22 cellular contexts compared by ENCODE assay signal in the genomic region with DNA sequence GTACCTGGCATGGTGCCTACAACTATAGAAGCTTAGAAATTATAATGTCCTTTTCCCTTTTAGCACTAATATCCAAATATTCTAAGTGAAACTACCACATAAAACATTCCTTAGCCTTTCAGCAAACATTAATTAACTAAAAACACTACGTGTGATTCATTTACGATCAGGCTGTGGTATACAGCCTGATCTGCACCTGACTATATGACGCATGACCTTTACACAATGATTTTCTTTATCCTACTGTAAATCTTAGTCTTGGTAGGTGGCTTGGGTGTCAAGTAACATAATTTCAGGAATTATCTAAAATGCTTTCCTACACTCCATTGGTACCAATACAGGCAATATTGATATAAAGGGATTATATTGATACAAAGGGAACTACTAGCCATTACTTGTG.
A peak's percentile ranks its signal among the peaks of the same experiment; 100 is the strongest.
DNase-seq lines count a peak whose midpoint lies in the region; ATAC-seq and TF ChIP-seq lines count a peak whose summit lies in the region.
"Had no signal": no experiment of that assay in that cellular context is flagged by ENCODE, and none has a peak within 500 bp of the region (broad histone marks: within the 10 kb centered on the region; RNA-seq: fewer than 3 reads in every experiment).

No MANE protein-coding gene starts in this region.

- no peak for TF ChIP-seq CTCF in Caco-2 (IDR thresholded peaks at IDR 0.05; ENCODE audit: insufficient read depth in 1 of 2, low read depth in 1 of 2, low read length in 1 of 2, severe bottlenecking in 1 of 2, unreplicated experiment in 1 of 2)

- H3K9me3 Mint-ChIP-seq in Caco-2 (ENCODE audit: unreplicated experiment) = no peaks in the 10 kb centered on the region
- peaks cover 4% of the 10 kb centered on the region for H3K9me3 Mint-ChIP-seq in activated T-helper 17 cell treated with anti-CD3 and anti-CD28 coated beads, Interleukin-2, amount 50 U/mL, for 72 hours

- CTCF ChIA-PET in Caco-2 (lab: Charles Lee) = no interaction called here

- H3K4me1 ChIP-seq in Caco-2 = no peaks in the 10 kb centered on the region
- H3K4me1 ChIP-seq: A549; BE2C; BLaER1 treated with 17β-estradiol and CSF1 and Interleukin-3, amounts not matched to agents 10 nM and 100 nM; HAP-1 had no signal

- BruUV-seq in Caco-2 (replicated peaks; lab: Mats Ljungman, UMichigan) = no TSS peak

- no peak overlapping the region for H3K4me3 ChIP-seq in Caco-2 (ENCODE audit: low read depth, low read length)
- H3K4me3 ChIP-seq: A549; BLaER1 treated with 17β-estradiol and CSF1 and Interleukin-3, amounts not matched to agents 10 nM and 100 nM; HAP-1 had no signal

- no peaks in the 10 kb centered on the region for H3K9me3 ChIP-seq in Caco-2
- H3K9me3 ChIP-seq: A549; BE2C; BLaER1 treated with 17β-estradiol and CSF1 and Interleukin-3, amounts not matched to agents 10 nM and 100 nM; HAP-1 had no signal

- H3K4me3 Mint-ChIP-seq in Caco-2 (ENCODE audit: unreplicated experiment) = no peak overlapping the region
- no peak overlapping the region for H3K4me3 Mint-ChIP-seq in activated T-helper 17 cell treated with anti-CD3 and anti-CD28 coated beads, Interleukin-2, amount 50 U/mL, for 72 hours
- H3K4me3 Mint-ChIP-seq: CD14-positive monocyte; CD4-positive, alpha-beta T cell; CD8-positive, alpha-beta memory T cell; HFFc6 had no signal

- H3K36me3 Mint-ChIP-seq in Caco-2 (ENCODE audit: insufficient read depth, unreplicated experiment) = no peaks in the 10 kb centered on the region
- H3K36me3 Mint-ChIP-seq in activated T-helper 17 cell treated with anti-CD3 and anti-CD28 coated beads, Interleukin-2, amount 50 U/mL, for 72 hours (ENCODE audit: low read depth) = no peaks in the 10 kb centered on the region
- H3K36me3 Mint-ChIP-seq: CD14-positive monocyte; CD8-positive, alpha-beta memory T cell had no signal

- no peaks in the 10 kb centered on the region for H3K4me1 Mint-ChIP-seq in Caco-2 (ENCODE audit: low read depth, unreplicated experiment)
- no peaks in the 10 kb centered on the region for H3K4me1 Mint-ChIP-seq in activated T-helper 17 cell treated with anti-CD3 and anti-CD28 coated beads, Interleukin-2, amount 50 U/mL, for 72 hours
- H3K4me1 Mint-ChIP-seq: CD14-positive monocyte; CD8-positive, alpha-beta memory T cell had no signal

- POLR2A ChIA-PET in Caco-2 (lab: Charles Lee) = no interaction called here

- no peaks in the 10 kb centered on the region for H3K36me3 ChIP-seq in Caco-2 (ENCODE audit: control insufficient read depth, insufficient read depth, low read length)
- H3K36me3 ChIP-seq: BE2C; BLaER1 treated with 17β-estradiol and CSF1 and Interleukin-3, amounts not matched to agents 10 nM and 100 nM; HAP-1 had no signal

- intact Hi-C loops in Caco-2 (cut with micrococcal nuclease; ENCODE audit: unreplicated experiment) = no loop called here

- peak; percentile 3 for DNase-seq in HT1080 (ENCODE audit: low read depth)
- peak; percentile 30 for DNase-seq in NCI-H69 (lab: John Stamatoyannopoulos, UW)
- peak; percentile 11 for DNase-seq in foreskin melanocyte
- DNase-seq in Caco-2 = no peak
- DNase-seq in NCI-H345 treated with DMSO at 0.1 percent for 48 hours (lab: John Stamatoyannopoulos, UW; ENCODE audit: unreplicated experiment) = no peak
- DNase-seq: 8988T; ACHN; AML-193; BE2C; Calu3; CD4-positive, alpha-beta T cell; CD8-positive, alpha-beta memory T cell; DMS153; DND-41; GOT3; HFFc6 had no signal

- no peaks in the 10 kb centered on the region for H3K27me3 ChIP-seq in Caco-2 (replicated peaks; ENCODE audit: control insufficient read depth, insufficient read depth, low read length)
- H3K27me3 ChIP-seq: BE2C; BLaER1 treated with 17β-estradiol and CSF1 and Interleukin-3, amounts not matched to agents 10 nM and 100 nM had no signal

- no peak overlapping the region for H3K27ac Mint-ChIP-seq in Caco-2 (ENCODE audit: unreplicated experiment)
- H3K27ac Mint-ChIP-seq in activated T-helper 17 cell treated with anti-CD3 and anti-CD28 coated beads, Interleukin-2, amount 50 U/mL, for 72 hours = no peak overlapping the region
- H3K27ac Mint-ChIP-seq: CD14-positive monocyte; CD4-positive, alpha-beta T cell; CD8-positive, alpha-beta memory T cell; HFFc6 had no signal

- ATAC-seq in HG03025 (IDR thresholded peaks at IDR 0.05; ENCODE audit: low FRiP score, unreplicated experiment) = no peak
- ATAC-seq in activated T-helper 17 cell treated with anti-CD3 and anti-CD28 coated beads, Interleukin-2, amount 50 U/mL, for 72 hours (replicated peaks) = no peak
- ATAC-seq: A549 had no signal

- H3K27me3 Mint-ChIP-seq in Caco-2 (ENCODE audit: insufficient read depth, unreplicated experiment) = peaks cover 3% of the 10 kb centered on the region
- H3K27me3 Mint-ChIP-seq in activated T-helper 17 cell treated with anti-CD3 and anti-CD28 coated beads, Interleukin-2, amount 50 U/mL, for 72 hours = no peaks in the 10 kb centered on the region
- H3K27me3 Mint-ChIP-seq: CD4-positive, alpha-beta T cell; CD8-positive, alpha-beta memory T cell had no signal

Comparison
In these comparisons a context has a peak if more than half of its experiments do, and no peak if none do; other contexts are left out.
1. DNase-seq: peak in HT1080 (single experiment), NCI-H69 (single experiment) and foreskin melanocyte (single experiment); none in Caco-2 (0 of 2) and NCI-H345 treated with DMSO at 0.1 percent for 48 hours (single experiment).